Comparison of ENCODE assay signal across 8 cellular contexts in genomic region chr1:35807614-35808375, GRCh38. TPM values are rescaled to one million over a fixed set of nuclear protein-coding genes. Genes with fewer than 3 reads are reported as not detected.
DNase-seq lines count a peak whose midpoint lies in the region; ATAC-seq and TF ChIP-seq lines count a peak whose summit lies in the region.

AGO4 (plus strand) TSS chr1:35808016; CDS start chr1:35808417, 401 bp downstream.

- peak; percentile 24 for DNase-seq in COR-L47 (lab: John Stamatoyannopoulos, UW)
- peak; percentile 50 for DNase-seq in RKO (ENCODE audit: low spot score)
- DNase-seq in activated naive CD8-positive, alpha-beta T cell treated with anti-CD3 and anti-CD28 coated beads for 36 hours = peak; percentile 52
- DNase-seq in glomerular endothelial cell (ENCODE audit: extremely low read depth, low read depth, low spot score) = no peak
- peak; percentile 79 for DNase-seq in nephron progenitor cell
- DNase-seq in transverse colon = peak; percentile 55

- TF ChIP-seq CTCF in nephron progenitor cell (IDR thresholded peaks at IDR 0.05) (no peak), transverse colon (IDR thresholded peaks at IDR 0.05) (peak in 1 of 5 experiments; percentile 6)

- no peaks in the 10 kb centered on the region for H3K9me3 Mint-ChIP-seq in activated naive CD8-positive, alpha-beta T cell treated with anti-CD3 and anti-CD28 coated beads for 36 hours
- no peaks in the 10 kb centered on the region for H3K9me3 Mint-ChIP-seq in nephron progenitor cell

- TF ChIP-seq EP300 in transverse colon (IDR thresholded peaks at IDR 0.05; ENCODE audit: low read depth) = no peak

- H3K4me3 Mint-ChIP-seq in activated naive CD8-positive, alpha-beta T cell treated with anti-CD3 and anti-CD28 coated beads for 36 hours = peak within 1 kb of the TSS; percentile 82
- H3K4me3 Mint-ChIP-seq in nephron progenitor cell = peak within 1 kb of the TSS; percentile 97

- H3K27me3 Mint-ChIP-seq in activated naive CD8-positive, alpha-beta T cell treated with anti-CD3 and anti-CD28 coated beads for 36 hours = no peaks in the 10 kb centered on the region
- H3K27me3 Mint-ChIP-seq in nephron progenitor cell (ENCODE audit: low read depth, poor library complexity) = peaks cover 3% of the 10 kb centered on the region

- intact Hi-C loops in transverse colon (cut with DNase I; ENCODE audit: low total_unique reads) = no loop called here

- H3K27me3 ChIP-seq in transverse colon = no peaks in the 10 kb centered on the region

- H3K4me1 Mint-ChIP-seq in activated naive CD8-positive, alpha-beta T cell treated with anti-CD3 and anti-CD28 coated beads for 36 hours = peaks cover 28% of the 10 kb centered on the region
- peaks cover 32% of the 10 kb centered on the region for H3K4me1 Mint-ChIP-seq in nephron progenitor cell

- peak within 1 kb of the TSS; percentile 80 for H3K27ac Mint-ChIP-seq in activated naive CD8-positive, alpha-beta T cell treated with anti-CD3 and anti-CD28 coated beads for 36 hours
- H3K27ac Mint-ChIP-seq in nephron progenitor cell = peak within 1 kb of the TSS; percentile 94

- peak within 1 kb of the TSS; percentile 89 to 95 (median 92) for H3K27ac ChIP-seq in transverse colon

- no peak for TF ChIP-seq POLR2A in transverse colon (IDR thresholded peaks at IDR 0.05)

- peaks cover 7 to 31% (median 20%) of the 10 kb centered on the region in 4 donors for H3K4me1 ChIP-seq in transverse colon

- H3K9me3 ChIP-seq in transverse colon = no peaks in the 10 kb centered on the region

- peak within 1 kb of the TSS; percentile 94 to 100 (median 96) for H3K4me3 ChIP-seq in transverse colon

- in situ Hi-C loops in transverse colon (cut with MboI; ENCODE audit: low pct_ligation_motif_present in 1 of 4, low pct_unique_long_range_greater_than_20kb in 1 of 4, low sequenced_read_pairs in 3 of 4) = no loop called here

- no peaks in the 10 kb centered on the region for H3K36me3 Mint-ChIP-seq in activated naive CD8-positive, alpha-beta T cell treated with anti-CD3 and anti-CD28 coated beads for 36 hours
- H3K36me3 Mint-ChIP-seq in nephron progenitor cell (ENCODE audit: low read depth) = no peaks in the 10 kb centered on the region

- H3K36me3 ChIP-seq in transverse colon = no peaks in the 10 kb centered on the region

- 5% methylated on average over 34 of the region's 94 CpGs; no CpG with 5 or more reads in 1 of the 2 donors for WGBS in transverse colon (ENCODE audit: low coverage in 1 of 2), 2 donors

- ATAC-seq in HG02759 (IDR thresholded peaks at IDR 0.05; ENCODE audit: unreplicated experiment) (peak; percentile 46), HG02642 (IDR thresholded peaks at IDR 0.05; ENCODE audit: poor library complexity, unreplicated experiment) (no peak)

RNA-seq across cellular contexts. Expression of gene AGO4, which starts in this region (rescaled TPM):
- 1 to 10 TPM; 2.1 to 3.0 TPM for total RNA-seq in activated naive CD8-positive, alpha-beta T cell treated with anti-CD3 and anti-CD28 coated beads for 36 hours
- total RNA-seq in glomerular endothelial cell = 7.6 and 11.7 TPM in 2 replicates
- total RNA-seq in transverse colon = 10 to 100 TPM in 3 of 4 donors, 1 to 10 TPM in 1; 6.4 to 21.3 (median 16.8) TPM
